13 cellular contexts compared by ENCODE assay signal in genomic region chr3:105793040-105793439, GRCh38.
A peak's percentile ranks its signal among the peaks of the same experiment; 100 is the strongest.
DNase-seq lines count a peak whose midpoint lies in the region; ATAC-seq and TF ChIP-seq lines count a peak whose summit lies in the region.
"Had no signal": no experiment of that assay in that cellular context is flagged by ENCODE, and none has a peak within 500 bp of the region (broad histone marks: within the 10 kb centered on the region; RNA-seq: fewer than 3 reads in every experiment).

No MANE protein-coding gene starts in this region.

- no peaks in the 10 kb centered on the region for H3K36me3 ChIP-seq in H7 (replicated peaks; ENCODE audit: control insufficient read depth, insufficient read depth, low read length)
- H3K36me3 ChIP-seq: lower lobe of right lung had no signal

- H3K27me3 Mint-ChIP-seq in nephron (ENCODE audit: low read depth) = no peaks in the 10 kb centered on the region
- H3K27me3 Mint-ChIP-seq: activated CD4-positive, alpha-beta memory T cell treated with anti-CD3 and anti-CD28 coated beads, Interleukin-2, amount 10 ng/mL, durations not matched to agents 7 days and 5 days had no signal

- no peak overlapping the region for H3K4me3 Mint-ChIP-seq in nephron
- H3K4me3 Mint-ChIP-seq: activated CD4-positive, alpha-beta memory T cell treated with anti-CD3 and anti-CD28 coated beads, Interleukin-2, amount 10 ng/mL, durations not matched to agents 7 days and 5 days had no signal

- peak overlapping the region; percentile 63 to 77 (median 73) for H3K27ac Mint-ChIP-seq in nephron
- H3K27ac Mint-ChIP-seq: activated CD4-positive, alpha-beta memory T cell treated with anti-CD3 and anti-CD28 coated beads, Interleukin-2, amount 10 ng/mL, durations not matched to agents 7 days and 5 days had no signal

- H3K36me3 Mint-ChIP-seq in nephron (ENCODE audit: low read depth) = peaks cover 21% of the 10 kb centered on the region

- ATAC-seq in GM21786 (IDR thresholded peaks at IDR 0.05; ENCODE audit: unreplicated experiment) = no peak
- no peak for ATAC-seq in left lobe of liver
- ATAC-seq in HG03025 (IDR thresholded peaks at IDR 0.05; ENCODE audit: low FRiP score, unreplicated experiment) = no peak

- TF ChIP-seq CTCF in coronary artery (IDR thresholded peaks at IDR 0.05) = no peak
- no peak for TF ChIP-seq CTCF in nephron (IDR thresholded peaks at IDR 0.05; ENCODE audit: unreplicated experiment in 3 of 3)

- DNase-seq in A172 (ENCODE audit: low spot score) (peak; percentile 21), H7 (peak; percentile 8), coronary artery (ENCODE audit: low spot score) (no peak), ecto neural progenitor cell (ENCODE audit: low spot score) (no peak), left lobe of liver (ENCODE audit: low spot score) (no peak)
- DNase-seq: activated CD4-positive, alpha-beta memory T cell treated with anti-CD3 and anti-CD28 coated beads, Interleukin-2, amount 10 ng/mL, durations not matched to agents 7 days and 5 days; lower lobe of right lung; NCI-H526 had no signal

- H3K4me3 ChIP-seq in H7 (ENCODE audit: insufficient read depth, low read depth, low read length) (no peak overlapping the region), coronary artery (no peak overlapping the region)
- H3K4me3 ChIP-seq: BLaER1 treated with 17β-estradiol and CSF1 and Interleukin-3, amounts not matched to agents 10 nM and 100 nM; body of pancreas; lower lobe of right lung had no signal

- no peaks in the 10 kb centered on the region for H3K27me3 ChIP-seq in H7 (ENCODE audit: control insufficient read depth, insufficient read depth, low read length)
- H3K27me3 ChIP-seq: BLaER1 treated with 17β-estradiol and CSF1 and Interleukin-3, amounts not matched to agents 10 nM and 100 nM; body of pancreas had no signal

- H3K4me1 Mint-ChIP-seq in nephron = peaks cover 37% of the 10 kb centered on the region

- peak overlapping the region; percentile 0 to 50 for H3K27ac ChIP-seq in coronary artery
- H3K27ac ChIP-seq: BLaER1 treated with 17β-estradiol and CSF1 and Interleukin-3, amounts not matched to agents 10 nM and 100 nM; body of pancreas; lower lobe of right lung had no signal

- peaks cover 4% of the 10 kb centered on the region for H3K9me3 Mint-ChIP-seq in nephron

Comparison
In these comparisons a context has a peak if more than half of its experiments do, and no peak if none do; other contexts are left out.
1. DNase-seq: peak in A172 (single experiment) and H7 (single experiment); none in coronary artery (single experiment), ecto neural progenitor cell (single experiment) and left lobe of liver (single experiment).